ENCODE assay signal across 9 cellular contexts in genomic region chr14:70470863-70471563, GRCh38. TPM values are rescaled to one million over a fixed set of nuclear protein-coding genes. Genes with fewer than 3 reads are reported as not detected.
DNase-seq lines count a peak whose midpoint lies in the region; ATAC-seq, FAIRE-seq and TF ChIP-seq lines count a peak whose summit lies in the region.
"Not testable (repeated sequence)": the region's sequence is repeated elsewhere in the genome, so short reads cannot be mapped to it uniquely, and the experiment has no call there.
"Had no signal": no experiment of that assay in that cellular context is flagged by ENCODE, and none has a peak within 500 bp of the region (broad histone marks: within the 10 kb centered on the region; RNA-seq: fewer than 3 reads in every experiment).

No MANE protein-coding gene starts in this region.

- not testable (repeated sequence) for H3F3A ChIP-seq in GM23338 (replicated peaks; ENCODE audit: low read depth)

- peak overlapping the region; percentile 18; the same call in 1 of the 2 replicates for H3K4me3 ChIP-seq in GM23338
- H3K4me3 ChIP-seq in HUES48 (ENCODE audit: low read depth, low read length) = peak overlapping the region; percentile 19; the same call in 1 of the 2 replicates
- peak overlapping the region; percentile 52 for H3K4me3 ChIP-seq in OCI-LY3 (ENCODE audit: low read length)
- H3K4me3 ChIP-seq in bronchial epithelial cell (ENCODE audit: low read depth, low read length) = not testable (repeated sequence)
- H3K4me3 ChIP-seq in iPS-18a (ENCODE audit: low read length) = peak overlapping the region; percentile 35

- FAIRE-seq in bronchial epithelial cell (lab: Jason Lieb, UNC) = peak; percentile 97
- FAIRE-seq in urothelium cell line (lab: Jason Lieb, UNC) = peak; percentile 90

- H3K27me3 Mint-ChIP-seq in GM23338 (ENCODE audit: insufficient read depth, low read depth, poor library complexity) = peaks cover 12% of the 10 kb centered on the region

- H3K4me3 Mint-ChIP-seq in GM23338 = peak overlapping the region; percentile 43

- H3K27ac ChIP-seq in GM23338 (ENCODE audit: low read depth) = peak overlapping the region; percentile 67; the same call in 1 of the 2 replicates
- peak overlapping the region; percentile 79 for H3K27ac ChIP-seq in HUES48 (ENCODE audit: low read depth, low read length)
- H3K27ac ChIP-seq in OCI-LY3 (ENCODE audit: low read length) = peak overlapping the region; percentile 97
- H3K27ac ChIP-seq in iPS-18a (ENCODE audit: low read length) = peak overlapping the region; percentile 47

- H3K4me2 ChIP-seq in GM23338 (peak overlapping the region; percentile 23; the same call in 1 of the 2 replicates), OCI-LY3 (ENCODE audit: low read length) (peak overlapping the region; percentile 80)

- peak; percentile 100 for ATAC-seq in GM23338

- H3K27ac Mint-ChIP-seq in GM23338 = peak overlapping the region; percentile 94

- peaks cover 20% of the 10 kb centered on the region; the same call in 2 of the 3 replicates for H3K36me3 Mint-ChIP-seq in GM23338 (ENCODE audit: low read depth)

- not testable (repeated sequence) for H3K27me3 ChIP-seq in GM23338 (ENCODE audit: insufficient read depth); HUES48 (ENCODE audit: control insufficient read depth, insufficient read depth, low read length); OCI-LY3 (ENCODE audit: low read depth, low read length); bronchial epithelial cell (ENCODE audit: control insufficient read depth, insufficient read depth, low read length); iPS-18a (ENCODE audit: control insufficient read depth, insufficient read depth, low read length)

- not testable (repeated sequence) for TF ChIP-seq CTCF in GM23338 (conservative IDR thresholded peaks at IDR 0.05; ENCODE audit: low read depth in 2 of 2); OCI-LY3 (IDR thresholded peaks at IDR 0.05; ENCODE audit: low read depth, low read length); bronchial epithelial cell (IDR thresholded peaks at IDR 0.05; ENCODE audit: insufficient read depth, low read length, severe bottlenecking)

- not testable (repeated sequence) for H3K9me3 ChIP-seq in HUES48 (ENCODE audit: control insufficient read depth, insufficient read depth, low read length); OCI-LY3 (ENCODE audit: insufficient read depth, low read length); iPS-18a (ENCODE audit: control insufficient read depth, low read depth, low read length)

- H3K9me2 ChIP-seq in GM23338 (ENCODE audit: insufficient read depth) = not testable (repeated sequence)

- not testable (repeated sequence) for H4K20me1 ChIP-seq in GM23338 (replicated peaks; ENCODE audit: insufficient read depth); OCI-LY3 (ENCODE audit: insufficient read depth, low read length)

- not testable (repeated sequence) for H2AFZ ChIP-seq in GM23338
- peak overlapping the region; percentile 63; the same call in 1 of the 2 replicates for H2AFZ ChIP-seq in OCI-LY3 (ENCODE audit: low read depth, low read length)

- not testable (repeated sequence) for H3K79me2 ChIP-seq in GM23338 (replicated peaks; ENCODE audit: insufficient read depth); OCI-LY3 (ENCODE audit: low read length)

- not testable (repeated sequence) for H3K36me3 ChIP-seq in GM23338 (ENCODE audit: insufficient read depth); HUES48 (ENCODE audit: control insufficient read depth, insufficient read depth, low read length); bronchial epithelial cell (ENCODE audit: control insufficient read depth, insufficient read depth, low read length); iPS-18a (ENCODE audit: control insufficient read depth, low read depth, low read length)
- peaks cover 13% of the 10 kb centered on the region for H3K36me3 ChIP-seq in OCI-LY3 (replicated peaks; ENCODE audit: low read depth, low read length)

- peaks cover 14% of the 10 kb centered on the region for H3K9me3 Mint-ChIP-seq in GM23338

- peak; percentile 46 for DNase-seq in GM23338 (ENCODE audit: low spot score)
- DNase-seq in MV-4-11 (lab: John Stamatoyannopoulos, UW) = peak; percentile 61
- not testable (repeated sequence) for DNase-seq in bronchial epithelial cell (ENCODE audit: low read depth); urothelium cell line (ENCODE audit: low spot score)

- H3K4me1 Mint-ChIP-seq in GM23338 = peaks cover 30% of the 10 kb centered on the region

- H3K9ac ChIP-seq in HUES48 (ENCODE audit: low read depth, low read length) (peak overlapping the region; percentile 11; the same call in 1 of the 2 replicates), OCI-LY3 (ENCODE audit: low read length) (peak overlapping the region; percentile 57)
- H3K9ac ChIP-seq in iPS-18a (ENCODE audit: low read length) = not testable (repeated sequence)

- H3K4me1 ChIP-seq in GM23338 (ENCODE audit: insufficient read depth) (peaks cover 24% of the 10 kb centered on the region), HUES48 (ENCODE audit: control insufficient read depth, insufficient read depth, low read length) (peaks cover 24% of the 10 kb centered on the region), OCI-LY3 (ENCODE audit: low read length) (peaks cover 62% of the 10 kb centered on the region), iPS-18a (ENCODE audit: control insufficient read depth, low read depth, low read length) (peaks cover 20% of the 10 kb centered on the region)

RNA-seq across cellular contexts. Expression of gene ADAM21, which starts 19.0 kb away (rescaled TPM):
- not detected in 2 replicates for total RNA-seq in GM23338 (2014; rRNA removed; shearing (Covaris generic))
- not detected in 2 replicates for polyA plus RNA-seq in GM23338 (2016; fragmentation: Nextera tagmentation; extraction: Ambion mirVana)
- total RNA-seq in bronchial epithelial cell = under 0.01 and 0.13 TPM in 2 replicates
- total RNA-seq: CD4-positive, CD25-positive, alpha-beta regulatory T cell; HT-29 had no signal

RNA-seq across cellular contexts. Expression of gene SYNJ2BP, which starts 54.1 kb away (rescaled TPM):
- total RNA-seq in GM23338 (2014; rRNA removed; shearing (Covaris generic)) = 22.3 and 24.2 TPM in 2 replicates
- polyA plus RNA-seq in GM23338 (2016; fragmentation: Nextera tagmentation; extraction: Ambion mirVana) = 36.4 and 48.2 TPM in 2 replicates
- total RNA-seq in bronchial epithelial cell = 9.5 and 11.9 TPM in 2 replicates

Comparison
In these comparisons a context has a peak if more than half of its experiments do, and no peak if none do; other contexts are left out.
1. H3K27ac ChIP-seq: peak in every context shown above with its lines; median percentile 97 in OCI-LY3; 79 in HUES48; 67 in GM23338; 47 in iPS-18a.